ENCODE assay signal across 7 cellular contexts in genomic region chr1:9239622-9240401, GRCh38. TPM values are rescaled to one million over a fixed set of nuclear protein-coding genes. Genes with fewer than 3 reads are reported as not detected.
DNase-seq lines count a peak whose midpoint lies in the region; ATAC-seq lines count a peak whose summit lies in the region.

No MANE protein-coding gene starts in this region.

- peaks cover 1% of the 10 kb centered on the region for H3K36me3 Mint-ChIP-seq in central memory CD8-positive, alpha-beta T cell (ENCODE audit: insufficient read depth)

- H3K36me3 ChIP-seq in mucosa of rectum (ENCODE audit: control insufficient read depth in 2 of 2, insufficient read depth in 2 of 2, low read length in 2 of 2) (peaks cover 0 to 3% of the 10 kb centered on the region in 2 donors), stomach smooth muscle (ENCODE audit: control insufficient read depth in 2 of 2, insufficient read depth in 2 of 2, low read length in 2 of 2) (no peaks in the 10 kb centered on the region)

- no peaks in the 10 kb centered on the region for H3K9me3 Mint-ChIP-seq in central memory CD8-positive, alpha-beta T cell

- peak; percentile 7 for DNase-seq in T1000 (lab: John Stamatoyannopoulos, UW)
- DNase-seq in central memory CD8-positive, alpha-beta T cell (ENCODE audit: low spot score in 2 of 2) = no peak
- DNase-seq in NCI-H524 (lab: John Stamatoyannopoulos, UW) = no peak
- no peak for DNase-seq in occipital lobe (lab: John Stamatoyannopoulos, UW)

- peak; percentile 38 for ATAC-seq in HG02623 (IDR thresholded peaks at IDR 0.05; ENCODE audit: unreplicated experiment)
- ATAC-seq in central memory CD8-positive, alpha-beta T cell (replicated peaks; ENCODE audit: extremely low read depth, poor library complexity, severe bottlenecking) = peak; percentile 55

- H3K4me1 Mint-ChIP-seq in central memory CD8-positive, alpha-beta T cell = peaks cover 45% of the 10 kb centered on the region

- H3K4me3 ChIP-seq in mucosa of rectum (ENCODE audit: low read length in 2 of 2) = no peak overlapping the region
- H3K4me3 ChIP-seq in stomach smooth muscle (ENCODE audit: low read length in 2 of 2) = peak overlapping the region in 1 of 2 donors; percentile 44

- H3K9ac ChIP-seq in mucosa of rectum (ENCODE audit: low read depth in 1 of 2, low read length in 2 of 2) = no peak overlapping the region
- H3K9ac ChIP-seq in stomach smooth muscle (ENCODE audit: low read length in 2 of 2) = peak overlapping the region; percentile 29 to 47

- H3K27me3 Mint-ChIP-seq in central memory CD8-positive, alpha-beta T cell = no peaks in the 10 kb centered on the region

- H3K27me3 ChIP-seq in mucosa of rectum (ENCODE audit: control insufficient read depth in 2 of 2, insufficient read depth in 2 of 2, low read length in 2 of 2) (no peaks in the 10 kb centered on the region), stomach smooth muscle (ENCODE audit: control insufficient read depth in 1 of 2, insufficient read depth in 2 of 2, low read length in 2 of 2) (no peaks in the 10 kb centered on the region)

- peak overlapping the region; percentile 15 to 52 for H3K27ac ChIP-seq in mucosa of rectum (ENCODE audit: low read depth in 2 of 2, low read length in 2 of 2)
- H3K27ac ChIP-seq in stomach smooth muscle (ENCODE audit: low read length) = peak overlapping the region; percentile 62

- no peak overlapping the region for H3K27ac Mint-ChIP-seq in central memory CD8-positive, alpha-beta T cell (ENCODE audit: low read depth)

- H3K4me3 Mint-ChIP-seq in central memory CD8-positive, alpha-beta T cell = peak overlapping the region; percentile 47

- H3K4me1 ChIP-seq in mucosa of rectum (ENCODE audit: control insufficient read depth in 2 of 2, insufficient read depth in 2 of 2, low read length in 2 of 2) = peaks cover 26 to 55% of the 10 kb centered on the region in 2 donors
- peaks cover 66% of the 10 kb centered on the region for H3K4me1 ChIP-seq in stomach smooth muscle (ENCODE audit: control insufficient read depth, insufficient read depth, low read length)

- no peaks in the 10 kb centered on the region for H3K9me3 ChIP-seq in mucosa of rectum (ENCODE audit: control insufficient read depth in 2 of 2, low read length in 2 of 2)
- H3K9me3 ChIP-seq in stomach smooth muscle (ENCODE audit: control insufficient read depth in 2 of 2, low read length in 2 of 2) = no peaks in the 10 kb centered on the region

RNA-seq across cellular contexts. Expression of gene H6PD, which starts 5.2 kb away (rescaled TPM):
- total RNA-seq in occipital lobe = 6.2 TPM

RNA-seq across cellular contexts. Expression of gene SPSB1, which starts 52.9 kb away (rescaled TPM):
- 2.3 TPM for total RNA-seq in occipital lobe

Comparison
In these comparisons a context has a peak if more than half of its experiments do, and no peak if none do; other contexts are left out.
1. H3K9ac ChIP-seq: peak in stomach smooth muscle (2 of 2); none in mucosa of rectum (0 of 2).